Comparison of ENCODE assay signal across 35 cellular contexts in the genomic region with DNA sequence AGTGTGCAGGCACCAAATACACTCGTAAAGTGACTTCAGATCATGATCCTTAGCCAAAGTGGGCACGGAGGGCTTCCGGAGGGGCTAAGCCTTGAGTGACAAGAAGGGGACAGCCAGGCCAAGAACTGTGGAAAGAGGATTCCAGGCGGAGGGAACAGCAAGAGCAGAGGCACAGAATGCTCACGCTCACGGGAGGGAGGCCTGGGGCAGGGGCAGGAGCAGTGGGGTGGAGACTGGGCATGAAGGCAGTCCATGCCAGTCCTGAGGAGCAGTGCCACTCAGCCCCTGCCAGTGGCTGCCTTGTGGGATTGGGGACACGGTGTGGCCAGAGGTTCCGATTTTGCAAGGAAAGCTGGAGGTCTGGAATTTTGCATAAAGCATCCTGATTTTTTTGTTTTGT. TPM values are rescaled to one million over a fixed set of nuclear protein-coding genes. Genes with fewer than 3 reads are reported as not detected.
"Had no signal": no experiment of that assay in that cellular context is flagged by ENCODE, and none has a peak within 500 bp of the region (broad histone marks: within the 10 kb centered on the region; RNA-seq: fewer than 3 reads in every experiment).

No MANE protein-coding gene starts in this region.

- H3K27ac Mint-ChIP-seq: activated B cell treated with CpG ODN at 0.5 μM for 24 hours; activated CD4-positive, alpha-beta memory T cell treated with anti-CD3 and anti-CD28 coated beads for 36 hours; activated naive CD4-positive, alpha-beta T cell treated with anti-CD3 and anti-CD28 coated beads for 36 hours; activated naive CD4-positive, alpha-beta T cell treated with anti-CD3 and anti-CD28 coated beads, Interleukin-2, amount 50 U/mL, for 72 hours; activated T-helper 1 cell treated with anti-CD3 and anti-CD28 coated beads, Interleukin-12 subunit alpha, Interleukin-12 subunit beta, Interleukin-2, Interleukin-4 antibody, amounts not matched to agents 30 ng/mL and 10 ng/mL and 1 ng/mL, durations not matched to agents 14 hours and 24 hours and 36 hours; T-helper 1 cell treated with Interleukin-12 subunit alpha and Interleukin-12 subunit beta and Interleukin-4 antibody, amounts not matched to agents 30 μg/mL and 1 μg/mL, for 36 hours; T-helper 2 cell treated with Interferon-gamma antibody and Interleukin-4, amounts not matched to agents 5 μg/mL and 100 μg/mL, for 36 hours had no signal

- H3K4me2 ChIP-seq: KMS-11, PC-9 had no signal

- H3K27ac ChIP-seq: adrenal gland, body of pancreas, breast epithelium, KMS-11, PC-9, SJCRH30, SK-N-MC had no signal

- H3K4me1 ChIP-seq: breast epithelium, SJCRH30 had no signal

- H3K27me3 ChIP-seq: body of pancreas, breast epithelium had no signal

- H3K36me3 Mint-ChIP-seq: activated CD4-positive, alpha-beta memory T cell treated with anti-CD3 and anti-CD28 coated beads for 36 hours had no signal

- H3K4me3 ChIP-seq: adrenal gland, body of pancreas, breast epithelium, PC-9, SJCRH30, SK-N-MC had no signal

- H3K9me3 ChIP-seq: adrenal gland, body of pancreas, breast epithelium, SJCRH30 had no signal

- DNase-seq: activated B cell treated with CpG ODN at 0.5 μM for 24 hours; activated CD4-positive, alpha-beta memory T cell treated with anti-CD3 and anti-CD28 coated beads for 36 hours; activated CD4-positive, alpha-beta T cell treated with anti-CD3 and anti-CD28 coated beads for 4 hours; activated CD4-positive, alpha-beta T cell treated with anti-CD3 and anti-CD28 coated beads, Interleukin-2, amount 50 U/mL, for 1 hour; activated CD4-positive, CD25-positive, alpha-beta regulatory T cell treated with anti-CD3 and anti-CD28 coated beads, Interleukin-2, amount 50 U/mL, for 72 hours; activated CD8-positive, alpha-beta memory T cell treated with anti-CD3 and anti-CD28 coated beads, Interleukin-2, amount 50 U/mL, for 4 hours; activated gamma-delta T cell treated with Interleukin-2 at 50 U/mL for 16 hours; activated naive CD4-positive, alpha-beta T cell treated with anti-CD3 and anti-CD28 coated beads for 36 hours; activated T-cell treated with anti-CD3 and anti-CD28 coated beads for 4 hours; activated T-cell treated with anti-CD3 and anti-CD28 coated beads, Interleukin-2, amount 50 U/mL, for 4 hours; adrenal gland; body of pancreas; MM.1S; MV-4-11; NCI-H1092; NCI-H146; NCI-H187; NCI-H2029 treated with DMSO at 0.1 percent for 48 hours; NCI-H2107; NCI-H2171; NCI-H510A; NCI-H748 treated with DMSO at 0.1 percent for 48 hours; SHP77; SJCRH30 had no signal

- H3K9me3 Mint-ChIP-seq: activated B cell treated with CpG ODN at 0.5 μM for 24 hours; activated CD4-positive, alpha-beta memory T cell treated with anti-CD3 and anti-CD28 coated beads for 36 hours; activated naive CD4-positive, alpha-beta T cell treated with anti-CD3 and anti-CD28 coated beads for 36 hours; activated naive CD4-positive, alpha-beta T cell treated with anti-CD3 and anti-CD28 coated beads, Interleukin-2, amount 50 U/mL, for 72 hours; activated T-cell treated with anti-CD3 and anti-CD28 coated beads, Interleukin-2, amount 50 U/mL, for 4 hours; activated T-helper 1 cell treated with anti-CD3 and anti-CD28 coated beads, Interleukin-12 subunit alpha, Interleukin-12 subunit beta, Interleukin-2, Interleukin-4 antibody, amounts not matched to agents 30 ng/mL and 10 ng/mL and 1 ng/mL, durations not matched to agents 14 hours and 24 hours and 36 hours; T-helper 1 cell treated with Interleukin-12 subunit alpha and Interleukin-12 subunit beta and Interleukin-4 antibody, amounts not matched to agents 30 μg/mL and 1 μg/mL, for 36 hours; T-helper 2 cell treated with Interferon-gamma antibody and Interleukin-4, amounts not matched to agents 5 μg/mL and 100 μg/mL, for 36 hours had no signal

- H3K4me3 Mint-ChIP-seq: activated B cell treated with CpG ODN at 0.5 μM for 24 hours; activated CD4-positive, alpha-beta memory T cell treated with anti-CD3 and anti-CD28 coated beads for 36 hours; activated naive CD4-positive, alpha-beta T cell treated with anti-CD3 and anti-CD28 coated beads for 36 hours; activated T-cell treated with anti-CD3 and anti-CD28 coated beads, Interleukin-2, amount 50 U/mL, for 4 hours; activated T-helper 1 cell treated with anti-CD3 and anti-CD28 coated beads, Interleukin-12 subunit alpha, Interleukin-12 subunit beta, Interleukin-2, Interleukin-4 antibody, amounts not matched to agents 30 ng/mL and 10 ng/mL and 1 ng/mL, durations not matched to agents 14 hours and 24 hours and 36 hours; T-helper 1 cell treated with Interleukin-12 subunit alpha and Interleukin-12 subunit beta and Interleukin-4 antibody, amounts not matched to agents 30 μg/mL and 1 μg/mL, for 36 hours; T-helper 2 cell treated with Interferon-gamma antibody and Interleukin-4, amounts not matched to agents 5 μg/mL and 100 μg/mL, for 36 hours had no signal

- ATAC-seq: activated naive CD4-positive, alpha-beta T cell treated with anti-CD3 and anti-CD28 coated beads, Interleukin-2, amount 50 U/mL, for 72 hours; activated T-cell treated with anti-CD3 and anti-CD28 coated beads, Interleukin-2, amount 50 U/mL, for 4 hours; body of pancreas had no signal

- H3K36me3 ChIP-seq: adrenal gland, breast epithelium, SJCRH30 had no signal

- H2AFZ ChIP-seq: PC-9 had no signal

RNA-seq across cellular contexts. Expression of a gene that starts 36.0 kb away (rescaled TPM):
- total RNA-seq: activated B cell treated with CpG ODN at 0.5 μM for 24 hours; activated CD4-positive, alpha-beta memory T cell treated with anti-CD3 and anti-CD28 coated beads for 36 hours; activated naive CD4-positive, alpha-beta T cell treated with anti-CD3 and anti-CD28 coated beads for 36 hours; activated naive CD4-positive, alpha-beta T cell treated with anti-CD3 and anti-CD28 coated beads, Interleukin-2, amount 50 U/mL, for 72 hours; activated T-cell treated with anti-CD3 and anti-CD28 coated beads, Interleukin-2, amount 50 U/mL, for 4 hours; activated T-helper 1 cell treated with anti-CD3 and anti-CD28 coated beads, Interleukin-12 subunit alpha, Interleukin-12 subunit beta, Interleukin-2, Interleukin-4 antibody, amounts not matched to agents 30 ng/mL and 10 ng/mL and 1 ng/mL, durations not matched to agents 14 hours and 24 hours and 36 hours; adrenal gland; astrocyte; body of pancreas; breast epithelium; LHCN-M2; OCI-LY7; PC-9; SJCRH30 had no signal
- polyA plus RNA-seq: adrenal gland had no signal
